ENCODE assay signal across 12 cellular contexts in the genomic region with DNA sequence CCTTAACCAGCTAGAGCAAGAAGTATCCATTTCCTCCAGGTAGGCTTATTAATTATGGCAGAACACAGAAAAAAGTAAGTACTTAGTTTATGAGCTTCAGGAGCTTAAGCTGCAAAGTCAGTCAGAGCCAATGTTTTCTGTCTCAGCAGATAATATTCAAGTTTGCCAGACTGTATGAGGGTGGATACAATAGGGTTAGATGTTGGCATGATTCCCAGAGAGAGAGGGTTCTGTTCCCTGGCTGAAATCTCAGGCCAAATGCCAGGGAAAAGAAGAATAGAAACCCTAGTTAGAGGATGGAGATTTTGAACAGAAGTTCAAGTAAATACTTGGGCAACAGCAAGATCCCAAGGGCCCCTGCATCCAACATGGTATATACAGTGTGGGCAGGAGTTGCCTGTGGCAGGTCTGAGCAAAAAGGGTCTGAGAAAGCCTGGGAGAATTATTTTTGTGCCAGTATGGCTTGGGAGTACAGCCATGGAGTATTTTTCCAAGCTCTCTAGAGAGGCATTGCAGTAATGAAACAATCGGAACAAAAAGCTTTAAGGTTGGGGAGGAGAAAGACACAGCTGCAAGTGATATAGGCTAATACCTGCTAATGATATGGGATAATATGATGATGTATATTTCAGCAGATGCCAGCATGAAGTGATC. TPM values are rescaled to one million over a fixed set of nuclear protein-coding genes. Genes with fewer than 3 reads are reported as not detected.
DNase-seq lines count a peak whose midpoint lies in the region; ATAC-seq lines count a peak whose summit lies in the region.
"Had no signal": no experiment of that assay in that cellular context is flagged by ENCODE, and none has a peak within 500 bp of the region (broad histone marks: within the 10 kb centered on the region; RNA-seq: fewer than 3 reads in every experiment).

No MANE protein-coding gene starts in this region.

- DNase-seq in HT1080 (ENCODE audit: low read depth) (peak; percentile 21), NCI-H446 treated with DMSO at 0.1 percent for 48 hours (lab: John Stamatoyannopoulos, UW) (peak; percentile 84), dedifferentiated amniotic fluid mesenchymal stem cell (ENCODE audit: extremely low spot score) (peak; percentile 49), myocyte (ENCODE audit: low read depth) (peak; percentile 53), NCI-H526 (lab: John Stamatoyannopoulos, UW) (no peak), NCI-H2029 treated with DMSO at 0.1 percent for 48 hours (lab: John Stamatoyannopoulos, UW) (no peak)
- DNase-seq: activated CD4-positive, alpha-beta memory T cell treated with anti-CD3 and anti-CD28 coated beads, Interleukin-2, amount 10 ng/mL, durations not matched to agents 7 days and 5 days; activated naive CD4-positive, alpha-beta T cell treated with anti-CD3 and anti-CD28 coated beads, Interleukin-2, amount 50 U/mL, for 16 hours; stimulated activated CD4-positive, alpha-beta T cell treated with anti-CD3 and anti-CD28 coated beads, Interleukin-2, amount 100 ng/mL, for 48 hours; stomach had no signal

- ATAC-seq in HG03342 (IDR thresholded peaks at IDR 0.05; ENCODE audit: unreplicated experiment) (no peak), HG03139 (IDR thresholded peaks at IDR 0.05; ENCODE audit: unreplicated experiment) (no peak)

RNA-seq across cellular contexts. Expression of gene ISOC1, which starts 30.9 kb away (rescaled TPM):
- total RNA-seq in HT1080 (2014; rRNA removed; shearing (Covaris generic)), result 15.9 and 21.5 TPM in 2 replicates
- 24.5 and 29.5 TPM in 2 replicates for polyA plus RNA-seq in HT1080 (2015; cell fraction: cytosol; rRNA removed)
- polyA plus RNA-seq in HT1080 (2015; cell fraction: nucleus; rRNA removed), result 12.4 and 13.1 TPM in 2 replicates
- 10.5 and 11.7 TPM in 2 replicates for total RNA-seq in myocyte
- polyA plus RNA-seq in myocyte (2012), result 6.5 TPM

Comparison
In these comparisons a context has a peak if more than half of its experiments do, and no peak if none do; other contexts are left out.
1. DNase-seq: peak in HT1080 (single experiment), NCI-H446 treated with DMSO at 0.1 percent for 48 hours (single experiment), dedifferentiated amniotic fluid mesenchymal stem cell (single experiment) and myocyte (single experiment); none in NCI-H526 (0 of 2) and NCI-H2029 treated with DMSO at 0.1 percent for 48 hours (single experiment).